ENCODE assay signal across 8 cellular contexts in genomic region chr4:48341776-48342558, GRCh38. TPM values are rescaled to one million over a fixed set of nuclear protein-coding genes. Genes with fewer than 3 reads are reported as not detected.
A peak's percentile ranks its signal among the peaks of the same experiment; 100 is the strongest.
DNase-seq lines count a peak whose midpoint lies in the region; ATAC-seq and TF ChIP-seq lines count a peak whose summit lies in the region.

No MANE protein-coding gene starts in this region.

- peak; percentile 14 for ATAC-seq in GM21576 (IDR thresholded peaks at IDR 0.05; ENCODE audit: unreplicated experiment)

- H3K27me3 Mint-ChIP-seq in IgD-negative memory B cell: no peaks in the 10 kb centered on the region
- no peaks in the 10 kb centered on the region for H3K27me3 Mint-ChIP-seq in chondrocyte (ENCODE audit: low read depth)

- peak overlapping the region; percentile 94 to 97 (median 97) for H3K27ac Mint-ChIP-seq in IgD-negative memory B cell
- peak overlapping the region; percentile 99 for H3K27ac Mint-ChIP-seq in chondrocyte (ENCODE audit: unreplicated experiment)

- H3K4me3 Mint-ChIP-seq in IgD-negative memory B cell (peak overlapping the region; percentile 97 to 100 (median 99)), chondrocyte (ENCODE audit: unreplicated experiment) (peak overlapping the region; percentile 95)

- TF ChIP-seq CTCF in WI38 (IDR thresholded peaks at IDR 0.05; ENCODE audit: low read depth, low read length) (no peak), chondrocyte (IDR thresholded peaks at IDR 0.05) (peak; percentile 45)

- H3K36me3 Mint-ChIP-seq in IgD-negative memory B cell (no peaks in the 10 kb centered on the region), chondrocyte (ENCODE audit: low read depth) (no peaks in the 10 kb centered on the region)

- H3K4me1 Mint-ChIP-seq in IgD-negative memory B cell (peaks cover 29 to 44% (median 34%) of the 10 kb centered on the region in 3 donors), chondrocyte (ENCODE audit: low read depth) (peaks cover 66% of the 10 kb centered on the region)

- H3K9me3 Mint-ChIP-seq in IgD-negative memory B cell (no peaks in the 10 kb centered on the region), chondrocyte (ENCODE audit: low read depth) (no peaks in the 10 kb centered on the region)

- peak overlapping the region; percentile 99 for H3K4me3 ChIP-seq in WI38 (ENCODE audit: low read depth, low read length)

- DNase-seq in EL: peak; percentile 46
- peak; percentile 94 for DNase-seq in chondrocyte (ENCODE audit: low spot score)
- DNase-seq in left kidney (ENCODE audit: low read depth, low spot score): peak; percentile 89
- peak; percentile 46 for DNase-seq in stimulated activated CD4-positive, alpha-beta T cell treated with anti-CD3 and anti-CD28 coated beads, Interleukin-1b, Interleukin-23, amount 100 ng/mL, for 48 hours
- no peak for DNase-seq in NCI-H226

RNA-seq across cellular contexts. Expression of gene SLAIN2, which starts 0.6 kb away (rescaled TPM):
- polyA plus RNA-seq in IgD-negative memory B cell: 18.3 TPM
- total RNA-seq in chondrocyte: 80.4 to 84.4 TPM (median 84.2 TPM) in 3 replicates
